In genomic region chr19:6424939-6425731, GRCh38 we compare ENCODE assay signal across 8 cellular contexts. TPM values are rescaled to one million over a fixed set of nuclear protein-coding genes. Genes with fewer than 3 reads are reported as not detected.
DNase-seq lines count a peak whose midpoint lies in the region; ATAC-seq and FAIRE-seq lines count a peak whose summit lies in the region.

No MANE protein-coding gene starts in this region.

- peaks cover 39 to 41% (median 40%) of the 10 kb centered on the region in 11 experiments for H4K20me1 ChIP-seq in BLaER1 treated with 17β-estradiol and CSF1 and Interleukin-3, amounts not matched to agents 10 nM and 100 nM

- peaks cover 0 to 9% (median 0%) of the 10 kb centered on the region in 11 experiments; a peak in 9 of 22 replicates for H3K9me3 ChIP-seq in BLaER1 treated with 17β-estradiol and CSF1 and Interleukin-3, amounts not matched to agents 10 nM and 100 nM (replicated peaks in 1 of 11)

- H3K4me2 ChIP-seq in BLaER1 treated with 17β-estradiol and CSF1 and Interleukin-3, amounts not matched to agents 10 nM and 100 nM: peak overlapping the region; percentile 19 to 79 (median 54); a peak in 20 of 22 replicates

- DNase-seq in NCI-H524 treated with DMSO at 0.1 percent for 48 hours (lab: John Stamatoyannopoulos, UW) (peak; percentile 100), left colon (peak; percentile 99 to 100)
- peak; percentile 100 for DNase-seq in activated CD4-positive, alpha-beta T cell treated with anti-CD3 and anti-CD28 coated beads for 48 hours
- peak; percentile 96 to 97 for DNase-seq in stimulated activated CD4-positive, alpha-beta T cell treated with anti-CD3 and anti-CD28 coated beads, Interleukin-1b, Interleukin-23, amount 100 ng/mL, for 4 hours (ENCODE audit: low read depth in 2 of 2)

- H3K4me3 ChIP-seq in BLaER1 treated with 17β-estradiol and CSF1 and Interleukin-3, amounts not matched to agents 10 nM and 100 nM: peak overlapping the region in 6 of 10 experiments; percentile 5 to 99 (median 74); a peak in 11 of 20 replicates

- H3K36me3 ChIP-seq in BLaER1 treated with 17β-estradiol and CSF1 and Interleukin-3, amounts not matched to agents 10 nM and 100 nM: peaks cover 25 to 33% (median 31%) of the 10 kb centered on the region in 11 experiments

- FAIRE-seq in colon (lab: Jason Lieb, UNC): peak; percentile 99

- peak overlapping the region; percentile 76 to 95 (median 89) for H3K27ac ChIP-seq in BLaER1 treated with 17β-estradiol and CSF1 and Interleukin-3, amounts not matched to agents 10 nM and 100 nM

- ATAC-seq in GM19328 (IDR thresholded peaks at IDR 0.05; ENCODE audit: unreplicated experiment) (peak; percentile 84), HG03460 (IDR thresholded peaks at IDR 0.05; ENCODE audit: unreplicated experiment) (peak; percentile 86), left colon (peak; percentile 87)

- H3K4me1 ChIP-seq in BLaER1 treated with 17β-estradiol and CSF1 and Interleukin-3, amounts not matched to agents 10 nM and 100 nM: peaks cover 22 to 44% (median 26%) of the 10 kb centered on the region in 10 experiments

- H3K9ac ChIP-seq in BLaER1 treated with 17β-estradiol and CSF1 and Interleukin-3, amounts not matched to agents 10 nM and 100 nM: peak overlapping the region; percentile 44 to 98 (median 94); a peak in 21 of 22 replicates

- no peaks in the 10 kb centered on the region for H3K27me3 ChIP-seq in BLaER1 treated with 17β-estradiol and CSF1 and Interleukin-3, amounts not matched to agents 10 nM and 100 nM

- intact Hi-C loops in left colon (cut with DNase I, micrococcal nuclease): no loop called here

RNA-seq across cellular contexts. Expression of gene KHSRP, which starts 0.5 kb away (rescaled TPM):
- 100 to 1,000 TPM; 191 to 214 TPM for total RNA-seq in left colon

RNA-seq across cellular contexts. Expression of gene SLC25A41, which starts 8.4 kb away (rescaled TPM):
- total RNA-seq in left colon: under 1 TPM; 0.47 to 0.85 TPM

RNA-seq across cellular contexts. Expression of gene GTF2F1, which starts 32.2 kb away (rescaled TPM):
- 10 to 100 TPM; 52.7 to 58.9 TPM for total RNA-seq in left colon

RNA-seq across cellular contexts. Expression of gene SLC25A23, which starts 34.5 kb away (rescaled TPM):
- total RNA-seq in left colon: 100 to 1,000 TPM; 126 to 163 TPM

RNA-seq across cellular contexts. Expression of gene CRB3, which starts 38.9 kb away (rescaled TPM):
- 100 to 1,000 TPM; 106 to 148 TPM for total RNA-seq in left colon

Comparison
In these comparisons a context has a peak if more than half of its experiments do, and no peak if none do; other contexts are left out.
1. Peak in every context shown above with its lines: DNase-seq, ATAC-seq, H3K4me3 ChIP-seq and H3K27ac ChIP-seq.